Comparison of ENCODE assay signal across 8 cellular contexts in genomic region chr17:27577124-27577761, GRCh38. TPM values are rescaled to one million over a fixed set of nuclear protein-coding genes. Genes with fewer than 3 reads are reported as not detected.
DNase-seq lines count a peak whose midpoint lies in the region; ATAC-seq and TF ChIP-seq lines count a peak whose summit lies in the region.

No MANE protein-coding gene starts in this region.

- no peaks in the 10 kb centered on the region for H3K4me1 ChIP-seq in mucosa of descending colon (ENCODE audit: low read depth)

- ATAC-seq in stimulated activated naive CD8-positive, alpha-beta T cell treated with anti-CD3 and anti-CD28 coated beads, Interleukin-15, Interleukin-2, amounts not matched to agents 100 U/mL and 50 U/mL, for 24 hours = no peak
- ATAC-seq in mucosa of descending colon = peak; percentile 13
- no peak for ATAC-seq in GM19035 (IDR thresholded peaks at IDR 0.05; ENCODE audit: unreplicated experiment)

- no peaks in the 10 kb centered on the region for H3K9me3 ChIP-seq in mucosa of descending colon

- DNase-seq in stimulated activated naive CD8-positive, alpha-beta T cell treated with anti-CD3 and anti-CD28 coated beads, Interleukin-15, Interleukin-2, amounts not matched to agents 100 U/mL and 50 U/mL, for 24 hours = no peak
- DNase-seq in dedifferentiated amniotic fluid mesenchymal stem cell (ENCODE audit: extremely low spot score) (peak; percentile 18), mucosa of descending colon (no peak), T-helper 9 cell (no peak), immature natural killer cell (no peak), NCI-H510A (lab: John Stamatoyannopoulos, UW) (no peak)

- H3K36me3 ChIP-seq in mucosa of descending colon (ENCODE audit: low read depth) = no peaks in the 10 kb centered on the region

- no peaks in the 10 kb centered on the region for H3K9me3 Mint-ChIP-seq in stimulated activated naive CD8-positive, alpha-beta T cell treated with anti-CD3 and anti-CD28 coated beads, Interleukin-15, Interleukin-2, amounts not matched to agents 100 ng/mL and 50 ng/mL, for 24 hours
- H3K9me3 Mint-ChIP-seq in immature natural killer cell = no peaks in the 10 kb centered on the region

- H3K36me3 Mint-ChIP-seq in stimulated activated naive CD8-positive, alpha-beta T cell treated with anti-CD3 and anti-CD28 coated beads, Interleukin-15, Interleukin-2, amounts not matched to agents 100 ng/mL and 50 ng/mL, for 24 hours (ENCODE audit: low read depth) = peaks cover 57% of the 10 kb centered on the region
- H3K36me3 Mint-ChIP-seq in immature natural killer cell = no peaks in the 10 kb centered on the region

- peak overlapping the region; percentile 63 for H3K27ac Mint-ChIP-seq in stimulated activated naive CD8-positive, alpha-beta T cell treated with anti-CD3 and anti-CD28 coated beads, Interleukin-15, Interleukin-2, amounts not matched to agents 100 ng/mL and 50 ng/mL, for 24 hours
- peak overlapping the region in 3 of 6 donors; percentile 14 to 34 (median 21) for H3K27ac Mint-ChIP-seq in immature natural killer cell

- no peaks in the 10 kb centered on the region for H3K27me3 Mint-ChIP-seq in stimulated activated naive CD8-positive, alpha-beta T cell treated with anti-CD3 and anti-CD28 coated beads, Interleukin-15, Interleukin-2, amounts not matched to agents 100 ng/mL and 50 ng/mL, for 24 hours
- peaks cover 0 to 1% (median 0%) of the 10 kb centered on the region in 3 donors for H3K27me3 Mint-ChIP-seq in immature natural killer cell (ENCODE audit: low read depth in 3 of 3)

- H3K4me1 Mint-ChIP-seq in stimulated activated naive CD8-positive, alpha-beta T cell treated with anti-CD3 and anti-CD28 coated beads, Interleukin-15, Interleukin-2, amounts not matched to agents 100 ng/mL and 50 ng/mL, for 24 hours (ENCODE audit: low read depth) = peaks cover 85% of the 10 kb centered on the region
- H3K4me1 Mint-ChIP-seq in immature natural killer cell = peaks cover 41 to 73% of the 10 kb centered on the region in 2 donors

- H3K4me3 ChIP-seq in mucosa of descending colon = no peak overlapping the region

- no peak for TF ChIP-seq CTCF in mucosa of descending colon (IDR thresholded peaks at IDR 0.05)

- intact Hi-C loops in mucosa of descending colon (cut with DNase I, micrococcal nuclease) = no loop called here

- no peak overlapping the region for H3K4me3 Mint-ChIP-seq in stimulated activated naive CD8-positive, alpha-beta T cell treated with anti-CD3 and anti-CD28 coated beads, Interleukin-15, Interleukin-2, amounts not matched to agents 100 ng/mL and 50 ng/mL, for 24 hours
- no peak overlapping the region for H3K4me3 Mint-ChIP-seq in immature natural killer cell

RNA-seq across cellular contexts. Expression of gene LGALS9, which starts 53.7 kb away (rescaled TPM):
- total RNA-seq in mucosa of descending colon = 100 to 1,000 TPM; 217 to 573 (median 482) TPM
- 10 to 100 TPM; 32.8 to 46.5 (median 36.2) TPM for polyA plus RNA-seq in immature natural killer cell
